ENCODE assay signal across 10 cellular contexts in the genomic region with DNA sequence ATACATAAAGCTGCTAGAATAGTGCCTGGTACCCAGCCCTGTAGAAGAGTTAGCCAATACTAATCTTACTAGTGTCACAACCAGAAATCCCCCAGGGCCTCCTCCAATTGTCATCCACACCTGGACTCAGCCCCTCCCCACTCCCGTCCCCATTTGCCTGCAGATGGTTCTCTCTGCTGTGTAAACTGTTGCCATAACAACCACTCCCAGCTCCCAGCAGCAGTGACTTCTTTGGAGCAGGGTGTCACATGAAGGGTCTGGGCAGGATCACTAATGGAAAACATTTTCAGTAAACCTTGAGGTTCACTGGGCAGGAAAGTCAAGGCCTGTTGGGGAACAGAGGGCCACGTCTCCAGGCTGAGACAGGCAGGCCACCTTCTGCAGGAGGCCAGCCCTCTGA.
DNase-seq lines count a peak whose midpoint lies in the region; ATAC-seq and TF ChIP-seq lines count a peak whose summit lies in the region.
"Had no signal": no experiment of that assay in that cellular context is flagged by ENCODE, and none has a peak within 500 bp of the region (broad histone marks: within the 10 kb centered on the region; RNA-seq: fewer than 3 reads in every experiment).

No MANE protein-coding gene starts in this region.

- ATAC-seq in GM21723 (IDR thresholded peaks at IDR 0.05; ENCODE audit: unreplicated experiment) (no peak), HG03571 (IDR thresholded peaks at IDR 0.05; ENCODE audit: unreplicated experiment) (no peak)

- TF ChIP-seq EP300 in transverse colon (IDR thresholded peaks at IDR 0.05; ENCODE audit: low read depth), result no peak

- CTCF ChIA-PET in mammary epithelial cell (lab: Charles Lee; ENCODE audit: low non-redundant PET), result no interaction called here

- DNase-seq in SIG-M5 treated with dmso at 0.1 percent for 504 hours (lab: John Stamatoyannopoulos, UW; ENCODE audit: unreplicated experiment), result peak; percentile 19
- DNase-seq in SIG-M5 (lab: John Stamatoyannopoulos, UW), result no peak
- DNase-seq in hepatic stellate cell (ENCODE audit: low spot score), result peak; percentile 55
- no peak for DNase-seq in transverse colon
- DNase-seq in mammary epithelial cell, result no peak
- DNase-seq: activated T-cell treated with anti-CD3 and anti-CD28 coated beads for 4 hours, NCI-H226 had no signal

- H3K27ac ChIP-seq in OCI-LY3 (ENCODE audit: low read length) (no peak overlapping the region), transverse colon (peak overlapping the region; percentile 63 to 78 (median 72)), mammary epithelial cell (ENCODE audit: insufficient read depth, low read depth, low read length) (no peak overlapping the region)

- in situ Hi-C loops in transverse colon (cut with MboI; ENCODE audit: low pct_ligation_motif_present in 1 of 4, low pct_unique_long_range_greater_than_20kb in 1 of 4, low sequenced_read_pairs in 3 of 4), result no loop called here
- in situ Hi-C loops in mammary epithelial cell (cut with MboI; ENCODE audit: low sequenced_read_pairs in 2 of 2), result loop anchor here in 1 of 2 donors (5.0 kb wide), 1 partner anchor 141 kb away; no protein-coding TSS in a partner anchor

- intact Hi-C loops in transverse colon (cut with DNase I; ENCODE audit: low total_unique reads) (loop anchor here (5.0 kb wide), 1 partner anchor 51 kb away; no protein-coding TSS in a partner anchor), mammary epithelial cell (cut with micrococcal nuclease) (no loop called here)

- TF ChIP-seq CTCF in OCI-LY3 (IDR thresholded peaks at IDR 0.05; ENCODE audit: low read depth, low read length) (no peak), transverse colon (IDR thresholded peaks at IDR 0.05) (no peak), mammary epithelial cell (conservative IDR thresholded peaks at IDR 0.05 in 1 of 2, IDR thresholded peaks at IDR 0.05 in 1 of 2; ENCODE audit: extremely low read depth in 1 of 2, insufficient read depth in 1 of 2, low read depth in 1 of 2, low read length in 2 of 2) (no peak)

- no TSS peak for BruUV-seq in mammary epithelial cell (replicated peaks; lab: Mats Ljungman, UMichigan)

- H3K27me3 ChIP-seq in OCI-LY3 (ENCODE audit: low read depth, low read length) (0 out of 2 replicates have a peak, but pooled peaks cover 5% of the 10 kb centered on the region), transverse colon (no peaks in the 10 kb centered on the region), mammary epithelial cell (ENCODE audit: insufficient read depth, low read length) (no peaks in the 10 kb centered on the region)

- dilution Hi-C loops in mammary epithelial cell (cut with HindIII; ENCODE audit: low sequenced_read_pairs), result no loop called here

- 0 to 32% methylated on average over 1 to 2 of the region's 2 CpGs for whole genome bisulfite sequencing in transverse colon (ENCODE audit: low coverage in 1 of 2), 2 donors
- WGBS in mammary epithelial cell (ENCODE audit: low coverage, missing lambda C conversion rate), result 71% methylated on average over 2 of the region's 2 CpGs

- H3K9me3 ChIP-seq in OCI-LY3 (ENCODE audit: insufficient read depth, low read length), result no peaks in the 10 kb centered on the region
- H3K9me3 ChIP-seq in transverse colon, result no peaks in the 10 kb centered on the region
- no peaks in the 10 kb centered on the region for H3K9me3 ChIP-seq in mammary epithelial cell (replicated peaks; ENCODE audit: insufficient read depth, low read length)

- H3K79me2 ChIP-seq in OCI-LY3 (ENCODE audit: low read length) (no peaks in the 10 kb centered on the region), mammary epithelial cell (ENCODE audit: insufficient read depth, low read length) (no peaks in the 10 kb centered on the region)

- H3K36me3 ChIP-seq in OCI-LY3 (replicated peaks; ENCODE audit: low read depth, low read length), result no peaks in the 10 kb centered on the region
- H3K36me3 ChIP-seq in transverse colon, result no peaks in the 10 kb centered on the region
- H3K36me3 ChIP-seq in mammary epithelial cell (ENCODE audit: insufficient read depth, low read length), result no peaks in the 10 kb centered on the region

- H4K20me1 ChIP-seq in OCI-LY3 (ENCODE audit: insufficient read depth, low read length), result no peaks in the 10 kb centered on the region
- no peaks in the 10 kb centered on the region for H4K20me1 ChIP-seq in mammary epithelial cell (ENCODE audit: insufficient read depth, low read length)

- no peak overlapping the region for H3K4me2 ChIP-seq in OCI-LY3 (ENCODE audit: low read length)
- no peak overlapping the region for H3K4me2 ChIP-seq in mammary epithelial cell (ENCODE audit: insufficient read depth, low read depth, low read length)

- TF ChIP-seq POLR2A in transverse colon (IDR thresholded peaks at IDR 0.05), result no peak

- H3K4me3 ChIP-seq in OCI-LY3 (ENCODE audit: low read length), result no peak overlapping the region
- H3K4me3 ChIP-seq in transverse colon, result no peak overlapping the region
- H3K4me3 ChIP-seq in mammary epithelial cell (replicated peaks in 1 of 3; ENCODE audit: insufficient read depth in 1 of 3, low read depth in 2 of 3, low read length in 3 of 3), result no peak overlapping the region

- H3K4me1 ChIP-seq in OCI-LY3 (ENCODE audit: low read length) (peaks cover 12% of the 10 kb centered on the region), transverse colon (peaks cover 14 to 20% (median 16%) of the 10 kb centered on the region in 4 donors), mammary epithelial cell (ENCODE audit: insufficient read depth, low read length) (no peaks in the 10 kb centered on the region)

- H2AFZ ChIP-seq in OCI-LY3 (ENCODE audit: low read depth, low read length) (peak overlapping the region; percentile 57; the same call in 1 of the 2 replicates), mammary epithelial cell (ENCODE audit: low read depth, low read length) (no peak overlapping the region)

- H3K9ac ChIP-seq in OCI-LY3 (ENCODE audit: low read length) (no peak overlapping the region), mammary epithelial cell (ENCODE audit: insufficient read depth, low read length) (no peak overlapping the region)

Comparison
In these comparisons a context has a peak if more than half of its experiments do, and no peak if none do; other contexts are left out.
1. DNase-seq: peak in SIG-M5 treated with dmso at 0.1 percent for 504 hours (single experiment) and hepatic stellate cell (single experiment); none in SIG-M5 (single experiment), transverse colon (single experiment) and mammary epithelial cell (single experiment).
2. H3K27ac ChIP-seq: peak in transverse colon (4 of 4); none in OCI-LY3 (single experiment) and mammary epithelial cell (single experiment).